19 cellular contexts compared by ENCODE assay signal in the genomic region with DNA sequence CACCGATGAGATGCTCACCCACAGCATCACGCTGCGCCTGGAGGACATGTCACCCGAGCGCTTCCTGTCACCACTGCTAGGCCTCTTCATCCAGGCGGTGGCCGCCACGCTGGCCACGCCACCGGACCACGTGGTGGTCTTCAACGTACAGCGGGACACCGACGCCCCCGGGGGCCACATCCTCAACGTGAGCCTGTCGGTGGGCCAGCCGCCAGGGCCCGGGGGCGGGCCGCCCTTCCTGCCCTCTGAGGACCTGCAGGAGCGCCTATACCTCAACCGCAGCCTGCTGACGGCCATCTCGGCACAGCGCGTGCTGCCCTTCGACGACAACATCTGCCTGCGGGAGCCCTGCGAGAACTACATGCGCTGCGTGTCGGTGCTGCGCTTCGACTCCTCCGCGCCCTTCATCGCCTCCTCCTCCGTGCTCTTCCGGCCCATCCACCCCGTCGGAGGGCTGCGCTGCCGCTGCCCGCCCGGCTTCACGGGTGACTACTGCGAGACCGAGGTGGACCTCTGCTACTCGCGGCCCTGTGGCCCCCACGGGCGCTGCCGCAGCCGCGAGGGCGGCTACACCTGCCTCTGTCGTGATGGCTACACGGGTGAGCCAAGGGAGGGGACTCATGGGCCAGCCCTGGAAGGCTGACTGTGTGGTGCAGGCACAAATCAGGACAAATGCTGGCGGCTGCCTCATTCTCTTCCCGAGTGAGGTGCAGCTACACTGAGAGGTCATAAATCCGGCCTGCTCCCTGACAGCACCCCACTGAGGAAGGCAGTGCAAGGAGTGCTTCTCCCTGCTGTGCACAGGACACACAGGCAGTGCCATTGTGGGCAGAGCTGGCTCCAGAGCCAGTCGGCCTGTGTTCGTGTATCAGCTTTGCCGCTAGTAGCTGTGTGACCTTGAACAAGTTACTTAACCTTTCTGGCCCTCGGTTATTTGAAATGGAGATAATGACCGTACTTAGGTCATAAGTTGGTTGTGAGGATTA. TPM values are rescaled to one million over a fixed set of nuclear protein-coding genes. Genes with fewer than 3 reads are reported as not detected.
"Had no signal": no experiment of that assay in that cellular context is flagged by ENCODE, and none has a peak within 500 bp of the region (broad histone marks: within the 10 kb centered on the region; RNA-seq: fewer than 3 reads in every experiment).

No MANE protein-coding gene starts in this region.

- ATAC-seq: activated naive CD8-positive, alpha-beta T cell treated with anti-CD3 and anti-CD28 coated beads, Interleukin-2, amount 50 U/mL, for 24 hours; effector memory CD8-positive, alpha-beta T cell; gastroesophageal sphincter; naive thymus-derived CD4-positive, alpha-beta T cell; psoas muscle; stimulated activated naive CD8-positive, alpha-beta T cell treated with anti-CD3 and anti-CD28 coated beads, Interleukin-15, Interleukin-2, amounts not matched to agents 100 U/mL and 50 U/mL, for 24 hours had no signal

- H3K27ac ChIP-seq: coronary artery, gastroesophageal sphincter, psoas muscle had no signal

- H3K27me3 ChIP-seq: gastroesophageal sphincter had no signal

- H3K9me3 ChIP-seq: gastroesophageal sphincter, psoas muscle had no signal

- H3K4me3 ChIP-seq: coronary artery, gastroesophageal sphincter, lung, psoas muscle had no signal

- FAIRE-seq: astrocyte had no signal

- DNase-seq: activated CD4-positive, alpha-beta T cell treated with anti-CD3 and anti-CD28 coated beads for 48 hours; activated naive CD4-positive, alpha-beta T cell treated with Interleukin-2 at 50 U/mL for 16 hours; activated naive CD8-positive, alpha-beta T cell treated with anti-CD3 and anti-CD28 coated beads, Interleukin-2, amount 50 U/mL, for 24 hours; effector memory CD8-positive, alpha-beta T cell; kidney glomerular epithelial cell; naive thymus-derived CD4-positive, alpha-beta T cell; occipital lobe; psoas muscle; stimulated activated CD4-positive, alpha-beta T cell treated with anti-CD3 and anti-CD28 coated beads, Interleukin-12 subunit alpha, Interleukin-12 subunit beta, amount 100 ng/mL, for 4 hours; stimulated activated naive CD8-positive, alpha-beta T cell treated with anti-CD3 and anti-CD28 coated beads, Interleukin-15, Interleukin-2, amounts not matched to agents 100 U/mL and 50 U/mL, for 24 hours; T-helper 1 cell had no signal

RNA-seq across cellular contexts. Expression of a gene that starts 48.0 kb away (rescaled TPM):
- total RNA-seq: activated T-helper 1 cell treated with anti-CD3 and anti-CD28 coated beads, Interleukin-12 subunit alpha, Interleukin-12 subunit beta, Interleukin-2, Interleukin-4 antibody, amounts not matched to agents 30 ng/mL and 10 ng/mL and 1 ng/mL, durations not matched to agents 14 hours and 24 hours and 36 hours; astrocyte; epithelial cell of proximal tubule; mononuclear cell; naive thymus-derived CD4-positive, alpha-beta T cell; occipital lobe; urinary bladder had no signal
- polyA plus RNA-seq: naive thymus-derived CD4-positive, alpha-beta T cell had no signal
